Comparison of ENCODE assay signal across 36 cellular contexts in genomic region chr10:70505908-70506307, GRCh38. TPM values are rescaled to one million over a fixed set of nuclear protein-coding genes. Genes with fewer than 3 reads are reported as not detected.
"Had no signal": no experiment of that assay in that cellular context is flagged by ENCODE, and none has a peak within 500 bp of the region (broad histone marks: within the 10 kb centered on the region; RNA-seq: fewer than 3 reads in every experiment).

No MANE protein-coding gene starts in this region.

- H3K4me1 Mint-ChIP-seq: activated CD4-positive, alpha-beta memory T cell treated with anti-CD3 and anti-CD28 coated beads, Interleukin-2, amount 10 ng/mL, durations not matched to agents 7 days and 5 days; activated naive CD4-positive, alpha-beta T cell treated with anti-CD3 and anti-CD28 coated beads, Interleukin-2, amount 10 ng/mL, durations not matched to agents 7 days and 5 days had no signal

- H3K9me3 Mint-ChIP-seq: activated B cell treated with CpG ODN at 0.5 μM for 24 hours; activated CD4-positive, alpha-beta memory T cell treated with anti-CD3 and anti-CD28 coated beads, Interleukin-2, amount 10 ng/mL, durations not matched to agents 7 days and 5 days; activated naive CD4-positive, alpha-beta T cell treated with anti-CD3 and anti-CD28 coated beads, Interleukin-2, amount 10 ng/mL, durations not matched to agents 7 days and 5 days; activated naive CD8-positive, alpha-beta T cell treated with anti-CD3 and anti-CD28 coated beads, Interleukin-2, amount 50 U/mL, for 24 hours; brain had no signal

- ATAC-seq: activated CD8-positive, alpha-beta memory T cell treated with anti-CD3 and anti-CD28 coated beads, Interleukin-2, amount 10 ng/mL, durations not matched to agents 7 days and 5 days; activated naive CD8-positive, alpha-beta T cell treated with anti-CD3 and anti-CD28 coated beads, Interleukin-2, amount 50 U/mL, for 24 hours; PC-3 had no signal

- H3K36me3 ChIP-seq: Peyer's patch had no signal

- H3K4me3 Mint-ChIP-seq: activated B cell treated with CpG ODN at 0.5 μM for 24 hours; activated CD4-positive, alpha-beta memory T cell treated with anti-CD3 and anti-CD28 coated beads, Interleukin-2, amount 10 ng/mL, durations not matched to agents 7 days and 5 days; activated CD8-positive, alpha-beta memory T cell treated with anti-CD3 and anti-CD28 coated beads, Interleukin-2, amount 10 ng/mL, durations not matched to agents 7 days and 5 days; activated naive CD4-positive, alpha-beta T cell treated with anti-CD3 and anti-CD28 coated beads, Interleukin-2, amount 10 ng/mL, durations not matched to agents 7 days and 5 days; activated naive CD8-positive, alpha-beta T cell; activated naive CD8-positive, alpha-beta T cell treated with anti-CD3 and anti-CD28 coated beads, Interleukin-2, amount 50 U/mL, for 24 hours; brain had no signal

- H3K9me3 ChIP-seq: Peyer's patch had no signal

- H3K27ac ChIP-seq: Peyer's patch, VCaP had no signal

- DNase-seq: activated B cell treated with CpG ODN at 0.5 μM for 24 hours; activated CD4-positive, alpha-beta memory T cell treated with anti-CD3 and anti-CD28 coated beads, Interleukin-2, amount 10 ng/mL, durations not matched to agents 7 days and 5 days; activated CD4-positive, alpha-beta T cell treated with anti-CD3 and anti-CD28 coated beads for 4 hours; activated CD4-positive, alpha-beta T cell treated with anti-CD3 and anti-CD28 coated beads, Interleukin-2, amount 50 U/mL, for 1 hour; activated CD4-positive, CD25-positive, alpha-beta regulatory T cell treated with anti-CD3 and anti-CD28 coated beads, Interleukin-2, amount 50 U/mL, for 72 hours; activated CD8-positive, alpha-beta memory T cell treated with anti-CD3 and anti-CD28 coated beads for 24 hours; activated CD8-positive, alpha-beta memory T cell treated with anti-CD3 and anti-CD28 coated beads, Interleukin-2, amount 10 ng/mL, durations not matched to agents 7 days and 5 days; activated CD8-positive, alpha-beta memory T cell treated with anti-CD3 and anti-CD28 coated beads, Interleukin-2, amount 50 U/mL, for 48 hours; activated effector memory CD4-positive, alpha-beta T cell treated with Interleukin-2 at 50 U/mL for 16 hours; activated naive CD4-positive, alpha-beta T cell treated with anti-CD3 and anti-CD28 coated beads, Interleukin-2, amount 10 ng/mL, durations not matched to agents 7 days and 5 days; activated naive CD8-positive, alpha-beta T cell treated with anti-CD3 and anti-CD28 coated beads, Interleukin-2, amount 50 U/mL, for 24 hours; activated T-cell treated with anti-CD3 and anti-CD28 coated beads, Interleukin-2, amount 50 U/mL, for 48 hours; anterior cingulate cortex; central memory CD4-positive, alpha-beta T cell; NCI-H1092 treated with DMSO at 0.1 percent for 48 hours; NCI-H1417; NCI-H146; NCI-H187; NCI-H2029 treated with DMSO at 0.1 percent for 48 hours; NCI-H2107; NCI-H2171; NCI-H446; NCI-H510A treated with DMSO at 0.1 percent for 48 hours; NCI-H526 treated with DMSO at 0.1 percent for 48 hours; PC-3; Peyer's patch; RPMI8226; SIG-M5; SW 1271; T-helper 1 cell; T-helper 2 cell; T-helper 9 cell had no signal

- H3K27me3 Mint-ChIP-seq: activated B cell treated with CpG ODN at 0.5 μM for 24 hours; activated naive CD8-positive, alpha-beta T cell; activated naive CD8-positive, alpha-beta T cell treated with anti-CD3 and anti-CD28 coated beads, Interleukin-2, amount 50 U/mL, for 24 hours had no signal

- H3K4me3 ChIP-seq: Peyer's patch had no signal

- H3K36me3 Mint-ChIP-seq: activated CD8-positive, alpha-beta memory T cell treated with anti-CD3 and anti-CD28 coated beads, Interleukin-2, amount 10 ng/mL, durations not matched to agents 7 days and 5 days; activated naive CD4-positive, alpha-beta T cell treated with anti-CD3 and anti-CD28 coated beads, Interleukin-2, amount 10 ng/mL, durations not matched to agents 7 days and 5 days; activated naive CD8-positive, alpha-beta T cell; brain had no signal

- H3K27ac Mint-ChIP-seq: activated B cell treated with CpG ODN at 0.5 μM for 24 hours; activated CD4-positive, alpha-beta memory T cell treated with anti-CD3 and anti-CD28 coated beads, Interleukin-2, amount 10 ng/mL, durations not matched to agents 7 days and 5 days; activated CD8-positive, alpha-beta memory T cell treated with anti-CD3 and anti-CD28 coated beads, Interleukin-2, amount 10 ng/mL, durations not matched to agents 7 days and 5 days; activated naive CD4-positive, alpha-beta T cell treated with anti-CD3 and anti-CD28 coated beads, Interleukin-2, amount 10 ng/mL, durations not matched to agents 7 days and 5 days; activated naive CD8-positive, alpha-beta T cell; activated naive CD8-positive, alpha-beta T cell treated with anti-CD3 and anti-CD28 coated beads, Interleukin-2, amount 50 U/mL, for 24 hours had no signal

- H3K27me3 ChIP-seq: Peyer's patch had no signal

RNA-seq across cellular contexts. Expression of gene PALD1, which starts 27.3 kb away (rescaled TPM):
- total RNA-seq: bronchial epithelial cell had no signal
